Comparison of ENCODE assay signal across 8 cellular contexts in genomic region chr15:80660114-80660513, GRCh38. TPM values are rescaled to one million over a fixed set of nuclear protein-coding genes. Genes with fewer than 3 reads are reported as not detected.
A peak's percentile ranks its signal among the peaks of the same experiment; 100 is the strongest.
DNase-seq lines count a peak whose midpoint lies in the region; ATAC-seq, FAIRE-seq and TF ChIP-seq lines count a peak whose summit lies in the region.

No MANE protein-coding gene starts in this region.

- H3K27ac ChIP-seq in colonic mucosa = no peak overlapping the region

- H3K9ac ChIP-seq in colonic mucosa (ENCODE audit: low read depth in 2 of 2, low read length in 2 of 2) = no peak overlapping the region

- TF ChIP-seq POLR2A in H54 (IDR thresholded peaks at IDR 0.05; ENCODE audit: low read depth, low read length) = no peak

- ATAC-seq in GM21723 (IDR thresholded peaks at IDR 0.05; ENCODE audit: unreplicated experiment) = no peak
- ATAC-seq in HG03432 (IDR thresholded peaks at IDR 0.05; ENCODE audit: unreplicated experiment) = no peak

- DNase-seq in BE2C = peak; percentile 40
- peak; percentile 19 for DNase-seq in NCI-H1092 treated with DMSO at 0.1 percent for 48 hours (lab: John Stamatoyannopoulos, UW)
- no peak for DNase-seq in colonic mucosa
- DNase-seq in midbrain (lab: John Stamatoyannopoulos, UW) = peak; percentile 2
- no peak for DNase-seq in H54 (ENCODE audit: insufficient read length, low spot score)
- no peak for DNase-seq in DMS79 (lab: John Stamatoyannopoulos, UW)

- intact Hi-C loops in colonic mucosa (cut with DNase I) = no loop called here

- no peak for FAIRE-seq in H54 (lab: Jason Lieb, UNC)

- TF ChIP-seq CTCF in BE2C (IDR thresholded peaks at IDR 0.05; ENCODE audit: low read depth, low read length) (peak; percentile 58), colonic mucosa (IDR thresholded peaks at IDR 0.05) (peak; percentile 28)

- no peak overlapping the region for H3K4me3 ChIP-seq in BE2C (ENCODE audit: low read depth, low read length)
- no peak overlapping the region for H3K4me3 ChIP-seq in colonic mucosa

- no peaks in the 10 kb centered on the region for H3K36me3 ChIP-seq in BE2C
- H3K36me3 ChIP-seq in colonic mucosa = no peaks in the 10 kb centered on the region

- H3K27me3 ChIP-seq in BE2C (no peaks in the 10 kb centered on the region), colonic mucosa (no peaks in the 10 kb centered on the region)

- no peaks in the 10 kb centered on the region for H3K9me3 ChIP-seq in BE2C
- no peaks in the 10 kb centered on the region for H3K9me3 ChIP-seq in colonic mucosa

- no peaks in the 10 kb centered on the region for H3K4me1 ChIP-seq in BE2C
- no peaks in the 10 kb centered on the region for H3K4me1 ChIP-seq in colonic mucosa

RNA-seq across cellular contexts. Expression of gene ABHD17C, which starts 35.0 kb away (rescaled TPM):
- polyA plus RNA-seq in BE2C (2012; ENCODE audit: insufficient read depth, insufficient read length, low read depth) = 2.4 TPM
- 100 to 1,000 TPM in 1 of 2 donors, 10 to 100 TPM in 1; 92.1 to 152 TPM for total RNA-seq in colonic mucosa

Comparison
In these comparisons a context has a peak if more than half of its experiments do, and no peak if none do; other contexts are left out.
1. DNase-seq: peak in BE2C (single experiment), NCI-H1092 treated with DMSO at 0.1 percent for 48 hours (single experiment) and midbrain (single experiment); none in colonic mucosa (single experiment), H54 (single experiment) and DMS79 (single experiment).